Comparison of ENCODE assay signal across 2 cellular contexts in the genomic region with DNA sequence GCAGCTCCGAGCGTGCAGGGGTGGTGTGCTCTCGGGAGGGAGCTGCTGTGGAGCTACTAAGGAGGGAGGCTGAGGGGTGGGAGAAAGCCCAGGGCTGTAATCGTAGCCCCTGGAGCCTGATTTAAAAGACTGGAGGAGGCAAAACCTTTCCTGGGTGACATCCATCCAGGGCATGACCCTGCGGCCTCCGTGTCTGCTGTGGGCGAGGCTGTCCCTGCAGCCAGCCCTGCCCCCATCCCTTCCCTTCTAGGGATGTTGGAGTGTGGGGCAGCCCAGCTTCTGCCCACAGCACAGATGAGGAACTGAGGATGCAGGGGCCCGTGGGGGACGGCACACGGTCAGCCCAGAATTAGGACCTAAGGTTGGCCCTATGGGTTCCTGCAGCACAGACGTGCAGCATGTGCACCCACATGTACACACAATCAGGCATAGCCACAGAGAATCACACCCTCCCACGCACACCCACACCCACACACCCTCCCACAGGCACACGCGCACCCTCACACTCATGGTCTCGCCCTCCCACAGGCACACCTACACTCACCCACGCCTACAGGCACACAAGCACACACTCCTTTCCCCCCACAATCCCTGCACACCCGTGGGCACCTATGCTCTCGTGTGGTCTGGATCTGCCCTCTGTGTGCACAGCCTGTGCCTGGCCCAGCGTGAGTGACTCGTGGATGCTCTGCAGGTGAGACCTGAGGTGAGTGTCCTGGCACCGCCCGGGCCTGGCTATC.
TF ChIP-seq lines count a peak whose summit lies in the region.

No MANE protein-coding gene starts in this region.

TF ChIP-seq in WTC11, 78 proteins besides CTCF, POLR2A, EP300 and RAD21 (continued from another document):
- TF ChIP-seq, protein P1, sequence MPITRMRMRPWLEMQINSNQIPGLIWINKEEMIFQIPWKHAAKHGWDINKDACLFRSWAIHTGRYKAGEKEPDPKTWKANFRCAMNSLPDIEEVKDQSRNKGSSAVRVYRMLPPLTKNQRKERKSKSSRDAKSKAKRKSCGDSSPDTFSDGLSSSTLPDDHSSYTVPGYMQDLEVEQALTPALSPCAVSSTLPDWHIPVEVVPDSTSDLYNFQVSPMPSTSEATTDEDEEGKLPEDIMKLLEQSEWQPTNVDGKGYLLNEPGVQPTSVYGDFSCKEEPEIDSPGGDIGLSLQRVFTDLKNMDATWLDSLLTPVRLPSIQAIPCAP (CRISPR knock-in tag; IDR thresholded peaks at IDR 0.05): 0 out of 2 replicates have a peak, but pooled peaks have one; percentile 32
- TF ChIP-seq IRF2 (CRISPR knock-in tag; IDR thresholded peaks at IDR 0.05; ENCODE audit: borderline replicate concordance, low read depth): no peak
- TF ChIP-seq NR1H2 (CRISPR knock-in tag; IDR thresholded peaks at IDR 0.05): no peak
- TF ChIP-seq, protein P2, sequence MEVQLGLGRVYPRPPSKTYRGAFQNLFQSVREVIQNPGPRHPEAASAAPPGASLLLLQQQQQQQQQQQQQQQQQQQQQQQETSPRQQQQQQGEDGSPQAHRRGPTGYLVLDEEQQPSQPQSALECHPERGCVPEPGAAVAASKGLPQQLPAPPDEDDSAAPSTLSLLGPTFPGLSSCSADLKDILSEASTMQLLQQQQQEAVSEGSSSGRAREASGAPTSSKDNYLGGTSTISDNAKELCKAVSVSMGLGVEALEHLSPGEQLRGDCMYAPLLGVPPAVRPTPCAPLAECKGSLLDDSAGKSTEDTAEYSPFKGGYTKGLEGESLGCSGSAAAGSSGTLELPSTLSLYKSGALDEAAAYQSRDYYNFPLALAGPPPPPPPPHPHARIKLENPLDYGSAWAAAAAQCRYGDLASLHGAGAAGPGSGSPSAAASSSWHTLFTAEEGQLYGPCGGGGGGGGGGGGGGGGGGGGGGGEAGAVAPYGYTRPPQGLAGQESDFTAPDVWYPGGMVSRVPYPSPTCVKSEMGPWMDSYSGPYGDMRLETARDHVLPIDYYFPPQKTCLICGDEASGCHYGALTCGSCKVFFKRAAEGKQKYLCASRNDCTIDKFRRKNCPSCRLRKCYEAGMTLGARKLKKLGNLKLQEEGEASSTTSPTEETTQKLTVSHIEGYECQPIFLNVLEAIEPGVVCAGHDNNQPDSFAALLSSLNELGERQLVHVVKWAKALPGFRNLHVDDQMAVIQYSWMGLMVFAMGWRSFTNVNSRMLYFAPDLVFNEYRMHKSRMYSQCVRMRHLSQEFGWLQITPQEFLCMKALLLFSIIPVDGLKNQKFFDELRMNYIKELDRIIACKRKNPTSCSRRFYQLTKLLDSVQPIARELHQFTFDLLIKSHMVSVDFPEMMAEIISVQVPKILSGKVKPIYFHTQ (CRISPR knock-in tag; IDR thresholded peaks at IDR 0.05): no peak
- TF ChIP-seq, protein P3, sequence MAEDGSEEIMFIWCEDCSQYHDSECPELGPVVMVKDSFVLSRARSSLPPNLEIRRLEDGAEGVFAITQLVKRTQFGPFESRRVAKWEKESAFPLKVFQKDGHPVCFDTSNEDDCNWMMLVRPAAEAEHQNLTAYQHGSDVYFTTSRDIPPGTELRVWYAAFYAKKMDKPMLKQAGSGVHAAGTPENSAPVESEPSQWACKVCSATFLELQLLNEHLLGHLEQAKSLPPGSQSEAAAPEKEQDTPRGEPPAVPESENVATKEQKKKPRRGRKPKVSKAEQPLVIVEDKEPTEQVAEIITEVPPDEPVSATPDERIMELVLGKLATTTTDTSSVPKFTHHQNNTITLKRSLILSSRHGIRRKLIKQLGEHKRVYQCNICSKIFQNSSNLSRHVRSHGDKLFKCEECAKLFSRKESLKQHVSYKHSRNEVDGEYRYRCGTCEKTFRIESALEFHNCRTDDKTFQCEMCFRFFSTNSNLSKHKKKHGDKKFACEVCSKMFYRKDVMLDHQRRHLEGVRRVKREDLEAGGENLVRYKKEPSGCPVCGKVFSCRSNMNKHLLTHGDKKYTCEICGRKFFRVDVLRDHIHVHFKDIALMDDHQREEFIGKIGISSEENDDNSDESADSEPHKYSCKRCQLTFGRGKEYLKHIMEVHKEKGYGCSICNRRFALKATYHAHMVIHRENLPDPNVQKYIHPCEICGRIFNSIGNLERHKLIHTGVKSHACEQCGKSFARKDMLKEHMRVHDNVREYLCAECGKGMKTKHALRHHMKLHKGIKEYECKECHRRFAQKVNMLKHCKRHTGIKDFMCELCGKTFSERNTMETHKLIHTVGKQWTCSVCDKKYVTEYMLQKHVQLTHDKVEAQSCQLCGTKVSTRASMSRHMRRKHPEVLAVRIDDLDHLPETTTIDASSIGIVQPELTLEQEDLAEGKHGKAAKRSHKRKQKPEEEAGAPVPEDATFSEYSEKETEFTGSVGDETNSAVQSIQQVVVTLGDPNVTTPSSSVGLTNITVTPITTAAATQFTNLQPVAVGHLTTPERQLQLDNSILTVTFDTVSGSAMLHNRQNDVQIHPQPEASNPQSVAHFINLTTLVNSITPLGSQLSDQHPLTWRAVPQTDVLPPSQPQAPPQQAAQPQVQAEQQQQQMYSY (CRISPR knock-in tag; IDR thresholded peaks at IDR 0.05): 0 out of 2 replicates have a peak, but pooled peaks have one; percentile 13

TF ChIP-seq in HepG2, 621 proteins besides CTCF, POLR2A, EP300 and RAD21 (continued from another document):
- TF ChIP-seq, protein P4, sequence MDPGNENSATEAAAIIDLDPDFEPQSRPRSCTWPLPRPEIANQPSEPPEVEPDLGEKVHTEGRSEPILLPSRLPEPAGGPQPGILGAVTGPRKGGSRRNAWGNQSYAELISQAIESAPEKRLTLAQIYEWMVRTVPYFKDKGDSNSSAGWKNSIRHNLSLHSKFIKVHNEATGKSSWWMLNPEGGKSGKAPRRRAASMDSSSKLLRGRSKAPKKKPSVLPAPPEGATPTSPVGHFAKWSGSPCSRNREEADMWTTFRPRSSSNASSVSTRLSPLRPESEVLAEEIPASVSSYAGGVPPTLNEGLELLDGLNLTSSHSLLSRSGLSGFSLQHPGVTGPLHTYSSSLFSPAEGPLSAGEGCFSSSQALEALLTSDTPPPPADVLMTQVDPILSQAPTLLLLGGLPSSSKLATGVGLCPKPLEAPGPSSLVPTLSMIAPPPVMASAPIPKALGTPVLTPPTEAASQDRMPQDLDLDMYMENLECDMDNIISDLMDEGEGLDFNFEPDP (CRISPR knock-in tag; conservative IDR thresholded peaks at IDR 0.05): 0 out of 2 replicates have a peak, but pooled peaks have one; percentile 47
- TF ChIP-seq MIXL1 (CRISPR knock-in tag; IDR thresholded peaks at IDR 0.05): no peak
- TF ChIP-seq, protein P5, sequence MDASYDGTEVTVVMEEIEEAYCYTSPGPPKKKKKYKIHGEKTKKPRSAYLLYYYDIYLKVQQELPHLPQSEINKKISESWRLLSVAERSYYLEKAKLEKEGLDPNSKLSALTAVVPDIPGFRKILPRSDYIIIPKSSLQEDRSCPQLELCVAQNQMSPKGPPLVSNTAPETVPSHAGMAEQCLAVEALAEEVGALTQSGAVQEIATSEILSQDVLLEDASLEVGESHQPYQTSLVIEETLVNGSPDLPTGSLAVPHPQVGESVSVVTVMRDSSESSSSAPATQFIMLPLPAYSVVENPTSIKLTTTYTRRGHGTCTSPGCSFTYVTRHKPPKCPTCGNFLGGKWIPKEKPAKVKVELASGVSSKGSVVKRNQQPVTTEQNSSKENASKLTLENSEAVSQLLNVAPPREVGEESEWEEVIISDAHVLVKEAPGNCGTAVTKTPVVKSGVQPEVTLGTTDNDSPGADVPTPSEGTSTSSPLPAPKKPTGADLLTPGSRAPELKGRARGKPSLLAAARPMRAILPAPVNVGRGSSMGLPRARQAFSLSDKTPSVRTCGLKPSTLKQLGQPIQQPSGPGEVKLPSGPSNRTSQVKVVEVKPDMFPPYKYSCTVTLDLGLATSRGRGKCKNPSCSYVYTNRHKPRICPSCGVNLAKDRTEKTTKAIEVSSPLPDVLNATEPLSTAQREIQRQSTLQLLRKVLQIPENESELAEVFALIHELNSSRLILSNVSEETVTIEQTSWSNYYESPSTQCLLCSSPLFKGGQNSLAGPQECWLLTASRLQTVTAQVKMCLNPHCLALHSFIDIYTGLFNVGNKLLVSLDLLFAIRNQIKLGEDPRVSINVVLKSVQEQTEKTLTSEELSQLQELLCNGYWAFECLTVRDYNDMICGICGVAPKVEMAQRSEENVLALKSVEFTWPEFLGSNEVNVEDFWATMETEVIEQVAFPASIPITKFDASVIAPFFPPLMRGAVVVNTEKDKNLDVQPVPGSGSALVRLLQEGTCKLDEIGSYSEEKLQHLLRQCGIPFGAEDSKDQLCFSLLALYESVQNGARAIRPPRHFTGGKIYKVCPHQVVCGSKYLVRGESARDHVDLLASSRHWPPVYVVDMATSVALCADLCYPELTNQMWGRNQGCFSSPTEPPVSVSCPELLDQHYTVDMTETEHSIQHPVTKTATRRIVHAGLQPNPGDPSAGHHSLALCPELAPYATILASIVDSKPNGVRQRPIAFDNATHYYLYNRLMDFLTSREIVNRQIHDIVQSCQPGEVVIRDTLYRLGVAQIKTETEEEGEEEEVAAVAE (CRISPR knock-in tag; IDR thresholded peaks at IDR 0.05; ENCODE audit: borderline replicate concordance): no peak
- TF ChIP-seq, protein P6, sequence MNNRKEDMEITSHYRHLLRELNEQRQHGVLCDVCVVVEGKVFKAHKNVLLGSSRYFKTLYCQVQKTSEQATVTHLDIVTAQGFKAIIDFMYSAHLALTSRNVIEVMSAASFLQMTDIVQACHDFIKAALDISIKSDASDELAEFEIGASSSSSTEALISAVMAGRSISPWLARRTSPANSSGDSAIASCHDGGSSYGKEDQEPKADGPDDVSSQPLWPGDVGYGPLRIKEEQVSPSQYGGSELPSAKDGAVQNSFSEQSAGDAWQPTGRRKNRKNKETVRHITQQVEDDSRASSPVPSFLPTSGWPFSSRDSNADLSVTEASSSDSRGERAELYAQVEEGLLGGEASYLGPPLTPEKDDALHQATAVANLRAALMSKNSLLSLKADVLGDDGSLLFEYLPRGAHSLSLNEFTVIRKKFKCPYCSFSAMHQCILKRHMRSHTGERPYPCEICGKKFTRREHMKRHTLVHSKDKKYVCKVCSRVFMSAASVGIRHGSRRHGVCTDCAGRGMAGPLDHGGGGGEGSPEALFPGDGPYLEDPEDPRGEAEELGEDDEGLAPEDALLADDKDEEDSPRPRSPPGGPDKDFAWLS (CRISPR knock-in tag; IDR thresholded peaks at IDR 0.05; ENCODE audit: borderline replicate concordance): no peak
